2 cellular contexts compared by ENCODE assay signal in the genomic region with DNA sequence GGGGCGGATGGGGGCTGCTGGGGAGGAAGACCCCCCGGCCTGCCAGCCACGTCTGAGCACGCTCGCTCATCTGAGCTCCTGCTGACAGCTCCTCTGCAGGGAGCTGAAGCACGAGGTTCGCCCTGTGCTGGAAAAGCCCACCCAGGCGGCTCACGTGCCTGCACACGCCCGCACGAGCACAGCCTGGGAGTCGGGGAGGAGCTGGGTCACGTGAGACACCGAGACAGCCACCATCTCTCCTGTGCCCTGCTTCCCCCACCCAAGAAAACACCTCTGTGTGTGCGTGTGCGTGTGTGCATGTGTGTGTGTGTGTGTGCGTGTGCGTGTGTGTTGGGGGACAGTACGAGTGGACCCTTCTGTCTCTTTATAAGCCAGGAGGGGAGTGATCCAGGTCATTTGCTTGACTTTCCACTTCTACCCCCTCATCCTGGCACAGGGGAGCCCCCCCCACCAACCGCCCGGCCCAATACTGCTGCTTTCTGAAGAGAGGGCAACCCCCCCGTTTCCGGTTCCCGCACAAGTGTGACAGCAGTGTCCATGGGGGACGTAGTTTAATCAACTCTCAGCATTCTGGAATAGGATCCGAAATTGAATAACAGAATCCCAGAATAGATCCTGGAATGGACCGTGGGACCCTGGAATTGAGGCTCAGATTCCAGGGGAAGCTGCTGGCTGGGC.
A peak's percentile ranks its signal among the peaks of the same experiment; 100 is the strongest.
TF ChIP-seq lines count a peak whose summit lies in the region.

No MANE protein-coding gene starts in this region.

TF ChIP-seq in IMR-90, 13 proteins besides CTCF, POLR2A, EP300 and RAD21:
- no peak for TF ChIP-seq NFE2L2 (IDR thresholded peaks at IDR 0.05; ENCODE audit: low read depth, low read length)
- TF ChIP-seq MAFK (IDR thresholded peaks at IDR 0.05; ENCODE audit: low read depth, low read length) = no peak
- TF ChIP-seq BHLHE40 (IDR thresholded peaks at IDR 0.05; ENCODE audit: low read depth, low read length) = peak; percentile 47; the same call in 1 of the 2 replicates
- TF ChIP-seq USF2 (IDR thresholded peaks at IDR 0.05; ENCODE audit: low read depth, low read length) = 0 out of 2 replicates have a peak, but pooled peaks have one; percentile 13

TF ChIP-seq in H1, 55 proteins besides CTCF, POLR2A, EP300 and RAD21:
- TF ChIP-seq SIRT6 (IDR thresholded peaks at IDR 0.05; ENCODE audit: low read length) (no peak), BRCA1 (IDR thresholded peaks at IDR 0.05; ENCODE audit: low read depth, low read length) (no peak), ATF3 (IDR thresholded peaks at IDR 0.05; ENCODE audit: insufficient read depth, low read depth, low read length) (no peak), CBX8 (IDR thresholded peaks at IDR 0.05; ENCODE audit: borderline replicate concordance, low read depth, low read length) (no peak), CHD2 (IDR thresholded peaks at IDR 0.05; ENCODE audit: low read length) (no peak), CHD7 (IDR thresholded peaks at IDR 0.05; ENCODE audit: insufficient replicate concordance, low read length) (no peak), TCF12 (IDR thresholded peaks at IDR 0.05; ENCODE audit: low read depth, low read length) (no peak), E2F6 (IDR thresholded peaks at IDR 0.05) (no peak), USF2 (IDR thresholded peaks at IDR 0.05; ENCODE audit: low read length) (no peak), YY1 (IDR thresholded peaks at IDR 0.05; ENCODE audit: low read depth, low read length) (no peak), NRF1 (IDR thresholded peaks at IDR 0.05; ENCODE audit: low read depth, low read length) (no peak), TAF7 (optimal IDR thresholded peaks at IDR 0.05; ENCODE audit: borderline replicate concordance, low read depth, low read length) (no peak), CTBP2 (IDR thresholded peaks at IDR 0.05; ENCODE audit: borderline replicate concordance, insufficient read depth, insufficient read length, low read length) (no peak), TEAD4 (IDR thresholded peaks at IDR 0.05; ENCODE audit: low read depth, low read length) (no peak), SUZ12 (IDR thresholded peaks at IDR 0.05; ENCODE audit: low read length) (no peak)
